In the genomic region with DNA sequence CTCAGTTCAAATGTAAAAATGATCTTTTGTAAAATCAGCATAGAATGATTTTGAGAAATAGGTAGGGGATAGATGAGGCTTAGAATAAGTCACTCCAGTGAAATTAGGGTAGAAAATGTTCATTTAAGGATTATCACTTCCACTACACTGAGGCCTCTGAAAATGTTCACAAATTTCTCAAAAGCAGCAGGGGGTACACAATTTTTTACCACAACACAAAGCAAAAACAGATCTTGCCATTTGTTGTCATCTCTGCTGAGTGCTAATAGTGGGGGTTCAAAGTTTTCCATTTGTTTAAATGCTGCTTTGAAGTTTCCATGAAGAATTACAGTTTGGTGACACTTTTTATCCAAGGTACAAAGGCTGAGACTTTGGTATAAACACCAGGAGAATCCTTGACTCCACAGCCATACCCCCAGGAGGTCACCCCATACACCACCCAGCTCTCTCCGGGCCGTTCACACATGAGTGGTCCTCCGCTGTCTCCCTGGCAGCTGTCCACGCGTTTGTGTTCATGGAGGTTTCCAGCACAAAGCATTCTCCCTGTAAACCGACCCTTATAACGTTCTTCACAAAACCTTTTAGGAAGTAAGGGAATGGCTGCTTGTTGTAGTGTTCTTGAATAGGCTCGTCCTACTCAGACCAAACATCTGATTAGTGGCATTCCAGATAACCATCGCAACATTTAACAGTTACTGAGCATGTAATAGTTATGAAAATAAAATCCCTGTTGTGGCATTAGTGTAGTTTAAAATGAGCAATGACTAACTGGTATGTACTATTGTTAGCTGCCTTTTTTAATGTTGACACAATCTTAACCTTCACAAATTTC, we compare ENCODE assay signal across 8 cellular contexts.
DNase-seq lines count a peak whose midpoint lies in the region; ATAC-seq and FAIRE-seq lines count a peak whose summit lies in the region.

No MANE protein-coding gene starts in this region.

- no peak overlapping the region for H3K27ac ChIP-seq in right cardiac atrium (ENCODE audit: low read length)

- peaks cover 40% of the 10 kb centered on the region for H3K36me3 Mint-ChIP-seq in activated CD8-positive, alpha-beta memory T cell treated with anti-CD3 and anti-CD28 coated beads, Interleukin-2, amount 10 ng/mL, durations not matched to agents 7 days and 5 days

- intact Hi-C loops in right cardiac atrium (cut with DNase I) = no loop called here
- intact Hi-C loops in cardiac septum (cut with DNase I) = no loop called here

- H3K9me3 ChIP-seq in right cardiac atrium (ENCODE audit: control insufficient read depth, low read length) = no peaks in the 10 kb centered on the region

- no peaks in the 10 kb centered on the region for H3K4me1 ChIP-seq in right cardiac atrium (ENCODE audit: control insufficient read depth, insufficient read depth, low read length)

- WGBS in right cardiac atrium = 35% methylated on average over 9 of the region's 9 CpGs

- H3K4me3 ChIP-seq in right cardiac atrium (ENCODE audit: low read length) = no peak overlapping the region

- H3K4me1 Mint-ChIP-seq in activated CD8-positive, alpha-beta memory T cell treated with anti-CD3 and anti-CD28 coated beads, Interleukin-2, amount 10 ng/mL, durations not matched to agents 7 days and 5 days = peaks cover 37% of the 10 kb centered on the region

- H3K9me3 Mint-ChIP-seq in activated CD8-positive, alpha-beta memory T cell treated with anti-CD3 and anti-CD28 coated beads, Interleukin-2, amount 10 ng/mL, durations not matched to agents 7 days and 5 days (ENCODE audit: low read depth) = no peaks in the 10 kb centered on the region

- CTCF ChIA-PET in activated CD8-positive, alpha-beta memory T cell treated with anti-CD3 and anti-CD28 coated beads, Interleukin-2, amount 10 ng/mL, durations not matched to agents 7 days and 5 days (lab: Charles Lee) = interaction anchor here (1.5 kb wide), 1 partner anchor 73 kb away, joined by 6 read pairs; no protein-coding TSS in a partner anchor

- no peaks in the 10 kb centered on the region for H3K27me3 ChIP-seq in right cardiac atrium (ENCODE audit: control insufficient read depth, insufficient read depth)

- no peak overlapping the region for H3K4me3 Mint-ChIP-seq in activated CD8-positive, alpha-beta memory T cell treated with anti-CD3 and anti-CD28 coated beads, Interleukin-2, amount 10 ng/mL, durations not matched to agents 7 days and 5 days

- no peak overlapping the region for H3K27ac Mint-ChIP-seq in activated CD8-positive, alpha-beta memory T cell treated with anti-CD3 and anti-CD28 coated beads, Interleukin-2, amount 10 ng/mL, durations not matched to agents 7 days and 5 days

- no peak for ATAC-seq in right cardiac atrium
- ATAC-seq in GM19467 (IDR thresholded peaks at IDR 0.05; ENCODE audit: unreplicated experiment) = no peak
- ATAC-seq in activated CD8-positive, alpha-beta memory T cell treated with anti-CD3 and anti-CD28 coated beads, Interleukin-2, amount 10 ng/mL, durations not matched to agents 7 days and 5 days = no peak

- peak; percentile 61 for FAIRE-seq in RCC 7860 (lab: Jason Lieb, UNC)
- peak; percentile 23 for FAIRE-seq in urothelium cell line (lab: Jason Lieb, UNC)

- H3K27me3 Mint-ChIP-seq in activated CD8-positive, alpha-beta memory T cell treated with anti-CD3 and anti-CD28 coated beads, Interleukin-2, amount 10 ng/mL, durations not matched to agents 7 days and 5 days = no peaks in the 10 kb centered on the region

- peak in 2 of 3 donors; percentile 35 to 53 for DNase-seq in right cardiac atrium
- DNase-seq in cardiac septum (ENCODE audit: low spot score) = no peak
- peak; percentile 63 for DNase-seq in RCC 7860 (ENCODE audit: low spot score)
- peak; percentile 71 for DNase-seq in fibroblast of peridontal ligament (ENCODE audit: extremely low read depth)
- no peak for DNase-seq in urothelium cell line (ENCODE audit: low spot score)
- no peak for DNase-seq in activated CD8-positive, alpha-beta memory T cell treated with anti-CD3 and anti-CD28 coated beads, Interleukin-2, amount 10 ng/mL, durations not matched to agents 7 days and 5 days
- no peak for DNase-seq in foreskin melanocyte

Comparison
In these comparisons a context has a peak if more than half of its experiments do, and no peak if none do; other contexts are left out.
1. DNase-seq: peak in right cardiac atrium (2 of 3), RCC 7860 (single experiment) and fibroblast of peridontal ligament (single experiment); none in cardiac septum (single experiment), urothelium cell line (single experiment), activated CD8-positive, alpha-beta memory T cell treated with anti-CD3 and anti-CD28 coated beads, Interleukin-2, amount 10 ng/mL, durations not matched to agents 7 days and 5 days (single experiment) and foreskin melanocyte (single experiment).